1 cellular context compared by ENCODE assay signal in genomic region chr12:53159195-53159834, GRCh38.
TF ChIP-seq lines count a peak whose summit lies in the region.

No MANE protein-coding gene starts in this region.

TF ChIP-seq in GM12878, 131 proteins besides CTCF, POLR2A, EP300 and RAD21 (continues in another document):
- TF ChIP-seq SMAD1 (IDR thresholded peaks at IDR 0.05; ENCODE audit: low read depth, partially characterized antibody) (no peak), RELA (IDR thresholded peaks at IDR 0.05; ENCODE audit: borderline replicate concordance, partially characterized antibody) (peak; percentile 73), MTA2 (IDR thresholded peaks at IDR 0.05; ENCODE audit: low read depth) (no peak), MAX (IDR thresholded peaks at IDR 0.05; ENCODE audit: low read depth, low read length) (peak; percentile 82), E4F1 (IDR thresholded peaks at IDR 0.05; ENCODE audit: borderline replicate concordance, partially characterized antibody) (no peak), PAX8 (IDR thresholded peaks at IDR 0.05) (no peak), NRF1 (conservative IDR thresholded peaks at IDR 0.05; ENCODE audit: low read depth, low read length) (no peak; the same call in 1 of the 2 replicates), YY1 (IDR thresholded peaks at IDR 0.05; ENCODE audit: low read depth, low read length) (peak; percentile 72), EGR1 (IDR thresholded peaks at IDR 0.05; ENCODE audit: borderline replicate concordance in 1 of 2, low read depth in 2 of 2, low read length in 2 of 2) (no peak), ZNF384 (IDR thresholded peaks at IDR 0.05; ENCODE audit: borderline replicate concordance, low read depth, low read length) (0 out of 2 replicates have a peak, but pooled peaks have one; percentile 16), ZNF622 (IDR thresholded peaks at IDR 0.05) (no peak), ZSCAN29 (IDR thresholded peaks at IDR 0.05) (no peak), E2F8 (IDR thresholded peaks at IDR 0.05; ENCODE audit: low read depth, partially characterized antibody) (no peak), NR2C1 (IDR thresholded peaks at IDR 0.05) (no peak), BHLHE40 (IDR thresholded peaks at IDR 0.05; ENCODE audit: borderline replicate concordance in 1 of 2, low read depth in 2 of 2, low read length in 1 of 2) (peak; percentile 37 to 70; a peak in 2 of 4 replicates), E2F4 (IDR thresholded peaks at IDR 0.05; ENCODE audit: low read depth, low read length) (no peak), SMARCA5 (IDR thresholded peaks at IDR 0.05) (peak; percentile 82), SMC3 (IDR thresholded peaks at IDR 0.05; ENCODE audit: borderline replicate concordance, low read length) (peak; percentile 94), DPF2 (IDR thresholded peaks at IDR 0.05) (no peak), ZZZ3 (IDR thresholded peaks at IDR 0.05; ENCODE audit: control insufficient read depth, insufficient read length, low read depth) (no peak), SIN3A (IDR thresholded peaks at IDR 0.05; ENCODE audit: low read depth, low read length) (no peak), POLR2AphosphoS2 (IDR thresholded peaks at IDR 0.05; ENCODE audit: low read depth, low read length) (no peak), PAX5 (IDR thresholded peaks at IDR 0.05; ENCODE audit: borderline replicate concordance, low read depth, low read length) (0 out of 2 replicates have a peak, but pooled peaks have one; percentile 6), MYB (IDR thresholded peaks at IDR 0.05; ENCODE audit: borderline replicate concordance, low read depth, low read length) (no peak), ZNF207 (IDR thresholded peaks at IDR 0.05; ENCODE audit: borderline replicate concordance) (0 out of 2 replicates have a peak, but pooled peaks have one; percentile 49), BACH1 (IDR thresholded peaks at IDR 0.05; ENCODE audit: borderline replicate concordance) (no peak), MYC (IDR thresholded peaks at IDR 0.05; ENCODE audit: insufficient read depth, insufficient read length, insufficient replicate concordance, low read length, severe bottlenecking) (no peak), USF2 (IDR thresholded peaks at IDR 0.05; ENCODE audit: borderline replicate concordance, low read depth, low read length) (no peak), SMAD5 (IDR thresholded peaks at IDR 0.05; ENCODE audit: low read depth) (no peak), SRF (IDR thresholded peaks at IDR 0.05; ENCODE audit: low read depth in 2 of 2, low read length in 2 of 2) (no peak), ZNF687 (IDR thresholded peaks at IDR 0.05) (no peak), STAT1 (conservative IDR thresholded peaks at IDR 0.05) (no peak), ATF7 (IDR thresholded peaks at IDR 0.05; ENCODE audit: low read depth) (peak; percentile 29; the same call in 1 of the 2 replicates), SP1 (IDR thresholded peaks at IDR 0.05; ENCODE audit: low read depth, low read length) (peak; percentile 25), ZBTB33 (IDR thresholded peaks at IDR 0.05) (no peak), IRF5 (IDR thresholded peaks at IDR 0.05; ENCODE audit: borderline replicate concordance) (no peak), NFXL1 (IDR thresholded peaks at IDR 0.05; ENCODE audit: borderline replicate concordance) (no peak), YBX1 (IDR thresholded peaks at IDR 0.05) (no peak), EED (IDR thresholded peaks at IDR 0.05; ENCODE audit: low read depth) (0 out of 2 replicates have a peak, but pooled peaks have one; percentile 24), IKZF2 (IDR thresholded peaks at IDR 0.05) (peak; percentile 10 to 17; a peak in 1 of 4 replicates), SUPT20H (IDR thresholded peaks at IDR 0.05; ENCODE audit: borderline replicate concordance, control insufficient read depth, low read depth, low read length) (no peak), POLR2AphosphoS5 (IDR thresholded peaks at IDR 0.05; ENCODE audit: low read length) (no peak), FOXM1 (IDR thresholded peaks at IDR 0.05; ENCODE audit: low read depth, low read length) (no peak), CBX3 (IDR thresholded peaks at IDR 0.05; ENCODE audit: borderline replicate concordance, low read depth) (no peak), HDGF (IDR thresholded peaks at IDR 0.05) (peak; percentile 97), RUNX3 (IDR thresholded peaks at IDR 0.05; ENCODE audit: low read length) (no peak), SPI1 (IDR thresholded peaks at IDR 0.05; ENCODE audit: borderline replicate concordance, insufficient read depth, low read depth, low read length) (no peak), HCFC1 (IDR thresholded peaks at IDR 0.05; ENCODE audit: low read length) (no peak), ZNF217 (IDR thresholded peaks at IDR 0.05) (no peak), MXI1 (IDR thresholded peaks at IDR 0.05; ENCODE audit: low read depth, low read length) (peak; percentile 45; the same call in 1 of the 2 replicates), MEF2A (IDR thresholded peaks at IDR 0.05; ENCODE audit: insufficient read depth, low read depth, low read length) (no peak), RB1 (IDR thresholded peaks at IDR 0.05; ENCODE audit: borderline replicate concordance) (peak; percentile 75; the same call in 1 of the 2 replicates), IRF4 (IDR thresholded peaks at IDR 0.05; ENCODE audit: low read depth, low read length) (peak; percentile 70), PKNOX1 (IDR thresholded peaks at IDR 0.05) (0 out of 2 replicates have a peak, but pooled peaks have one; percentile 8), NR2C2 (IDR thresholded peaks at IDR 0.05; ENCODE audit: borderline replicate concordance, control insufficient read depth, insufficient read length, low read depth) (no peak)
